13 cellular contexts compared by ENCODE assay signal in the genomic region with DNA sequence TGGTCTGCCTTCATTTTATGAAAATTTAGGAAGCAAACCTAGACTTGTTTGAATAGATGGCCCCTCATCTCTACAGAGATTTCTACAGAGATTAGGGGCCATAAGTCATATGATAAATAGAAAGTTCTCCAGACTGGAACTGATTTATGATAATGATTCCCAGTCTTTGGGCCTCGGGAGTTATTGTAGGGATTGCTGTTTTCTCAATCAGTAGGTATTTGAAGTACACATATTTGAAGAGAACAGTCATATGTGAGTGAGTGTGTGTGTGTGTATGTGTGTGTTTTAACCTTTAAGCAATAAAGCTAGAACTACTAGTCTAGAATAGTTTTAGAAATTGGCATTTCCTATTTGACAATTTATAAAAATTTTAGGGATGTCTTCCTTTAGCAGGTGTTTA.
"Had no signal": no experiment of that assay in that cellular context is flagged by ENCODE, and none has a peak within 500 bp of the region (broad histone marks: within the 10 kb centered on the region; RNA-seq: fewer than 3 reads in every experiment).

No MANE protein-coding gene starts in this region.

- ATAC-seq: heart right ventricle had no signal

- H3K4me3 ChIP-seq: coronary artery, heart right ventricle, left ventricle myocardium inferior, neural progenitor cell, ovary, tibial nerve had no signal

- DNase-seq: activated CD4-positive, alpha-beta memory T cell treated with anti-CD3 and anti-CD28 coated beads, Interleukin-2, amount 10 ng/mL, durations not matched to agents 7 days and 5 days; activated naive CD4-positive, alpha-beta T cell treated with anti-CD3 and anti-CD28 coated beads for 36 hours; caudate nucleus; effector CD8-positive, alpha-beta T cell; heart right ventricle; islet precursor cell; left ventricle myocardium inferior; mesendoderm; ovary; T-helper 9 cell had no signal
